Comparison of ENCODE assay signal across 8 cellular contexts in genomic region chr6:157227202-157228166, GRCh38.
DNase-seq lines count a peak whose midpoint lies in the region; ATAC-seq and TF ChIP-seq lines count a peak whose summit lies in the region.

No MANE protein-coding gene starts in this region.

- DNase-seq in NCI-H82 (lab: John Stamatoyannopoulos, UW) (peak; percentile 38), NCI-H82 treated with DMSO at 0.1 percent for 48 hours (lab: John Stamatoyannopoulos, UW; ENCODE audit: unreplicated experiment) (no peak), NCI-H146 (lab: John Stamatoyannopoulos, UW) (peak; percentile 84), choroid plexus epithelial cell (ENCODE audit: low read depth) (peak; percentile 33), gastrocnemius medialis (no peak), upper lobe of left lung (no peak)
- no peak for DNase-seq in stimulated activated naive B cell treated with anti-CD40 and anti-IgM and Interleukin-4, amounts not matched to agents 10 μg/mL and 1 μg/mL and 100 μg/mL, for 72 hours

- peaks cover 33 to 43% of the 10 kb centered on the region in 2 donors for H3K27me3 Mint-ChIP-seq in stimulated activated naive B cell treated with anti-CD40 and anti-IgM and Interleukin-4, amounts not matched to agents 10 μg/mL and 1 μg/mL and 100 μg/mL, for 72 hours

- H3K27ac ChIP-seq in gastrocnemius medialis (no peak overlapping the region), upper lobe of left lung (no peak overlapping the region)

- no peak for ATAC-seq in gastrocnemius medialis
- no peak for ATAC-seq in HG02798 (IDR thresholded peaks at IDR 0.05; ENCODE audit: poor library complexity, unreplicated experiment)
- ATAC-seq in upper lobe of left lung (ENCODE audit: low FRiP score in 2 of 2): no peak
- no peak for ATAC-seq in stimulated activated naive B cell treated with anti-CD40 and anti-IgM and Interleukin-4, amounts not matched to agents 10 μg/mL and 1 μg/mL and 100 μg/mL, for 72 hours (replicated peaks)

- H3K9me3 ChIP-seq in gastrocnemius medialis: no peaks in the 10 kb centered on the region
- no peaks in the 10 kb centered on the region for H3K9me3 ChIP-seq in upper lobe of left lung

- peaks cover 17 to 39% of the 10 kb centered on the region in 2 donors for H3K4me1 Mint-ChIP-seq in stimulated activated naive B cell treated with anti-CD40 and anti-IgM and Interleukin-4, amounts not matched to agents 10 μg/mL and 1 μg/mL and 100 μg/mL, for 72 hours

- H3K27ac Mint-ChIP-seq in stimulated activated naive B cell treated with anti-CD40 and anti-IgM and Interleukin-4, amounts not matched to agents 10 μg/mL and 1 μg/mL and 100 μg/mL, for 72 hours: no peak overlapping the region

- no peak for TF ChIP-seq EP300 in upper lobe of left lung (IDR thresholded peaks at IDR 0.05)

- H3K4me3 ChIP-seq in choroid plexus epithelial cell (ENCODE audit: low read depth, low read length) (no peak overlapping the region), gastrocnemius medialis (no peak overlapping the region), upper lobe of left lung (no peak overlapping the region)

- 78 to 79% methylated on average over 23 to 36 of the region's 36 CpGs for WGBS in upper lobe of left lung, 2 donors

- no peaks in the 10 kb centered on the region for H3K36me3 ChIP-seq in gastrocnemius medialis
- H3K36me3 ChIP-seq in upper lobe of left lung: no peaks in the 10 kb centered on the region

- H3K36me3 Mint-ChIP-seq in stimulated activated naive B cell treated with anti-CD40 and anti-IgM and Interleukin-4, amounts not matched to agents 10 μg/mL and 1 μg/mL and 100 μg/mL, for 72 hours: peaks cover 0 to under 1% of the 10 kb centered on the region in 2 donors

- H3K9me3 Mint-ChIP-seq in stimulated activated naive B cell treated with anti-CD40 and anti-IgM and Interleukin-4, amounts not matched to agents 10 μg/mL and 1 μg/mL and 100 μg/mL, for 72 hours: no peaks in the 10 kb centered on the region

- H3K27me3 ChIP-seq in gastrocnemius medialis: no peaks in the 10 kb centered on the region
- no peaks in the 10 kb centered on the region for H3K27me3 ChIP-seq in upper lobe of left lung

- intact Hi-C loops in gastrocnemius medialis (cut with DNase I; ENCODE audit: low total_unique reads): no loop called here

- H3K4me1 ChIP-seq in gastrocnemius medialis (peaks cover 15 to 20% of the 10 kb centered on the region in 2 donors), upper lobe of left lung (peaks cover 0 to 3% (median 0%) of the 10 kb centered on the region in 4 donors)

- TF ChIP-seq POLR2A in gastrocnemius medialis (IDR thresholded peaks at IDR 0.05) (no peak), upper lobe of left lung (IDR thresholded peaks at IDR 0.05) (no peak)

- TF ChIP-seq CTCF in choroid plexus epithelial cell (conservative IDR thresholded peaks at IDR 0.05; ENCODE audit: low read depth, low read length): peak; percentile 50
- peak in 3 of 5 experiments; percentile 10 to 27 (median 24) for TF ChIP-seq CTCF in gastrocnemius medialis (IDR thresholded peaks at IDR 0.05 in 4 of 5, conservative IDR thresholded peaks at IDR 0.05 in 1 of 5)
- TF ChIP-seq CTCF in upper lobe of left lung (IDR thresholded peaks at IDR 0.05): peak in 2 of 6 experiments; percentile 14 to 28

- no peak overlapping the region for H3K4me3 Mint-ChIP-seq in stimulated activated naive B cell treated with anti-CD40 and anti-IgM and Interleukin-4, amounts not matched to agents 10 μg/mL and 1 μg/mL and 100 μg/mL, for 72 hours

- in situ Hi-C loops in gastrocnemius medialis (cut with MboI; ENCODE audit: low sequenced_read_pairs in 4 of 4): loop anchor here in 1 of 4 donors (10.0 kb wide), 1 partner anchor 47 kb away; no protein-coding TSS in a partner anchor

Comparison
In these comparisons a context has a peak if more than half of its experiments do, and no peak if none do; other contexts are left out.
1. DNase-seq: peak in NCI-H82 (single experiment), NCI-H146 (single experiment) and choroid plexus epithelial cell (single experiment); none in NCI-H82 treated with DMSO at 0.1 percent for 48 hours (single experiment), gastrocnemius medialis (0 of 2), upper lobe of left lung (0 of 2) and stimulated activated naive B cell treated with anti-CD40 and anti-IgM and Interleukin-4, amounts not matched to agents 10 μg/mL and 1 μg/mL and 100 μg/mL, for 72 hours (single experiment).